Comparison of ENCODE assay signal across 8 cellular contexts in genomic region chr11:67429038-67429668, GRCh38. TPM values are rescaled to one million over a fixed set of nuclear protein-coding genes. Genes with fewer than 3 reads are reported as not detected.
DNase-seq lines count a peak whose midpoint lies in the region; ATAC-seq and TF ChIP-seq lines count a peak whose summit lies in the region.

No MANE protein-coding gene starts in this region.

- H2AFZ ChIP-seq in fibroblast of lung (ENCODE audit: low read length): no peak overlapping the region

- peak overlapping the region; percentile 90 for H3K9ac ChIP-seq in fibroblast of lung (ENCODE audit: insufficient read depth, low read length)

- intact Hi-C loops in psoas muscle (cut with DNase I): loop anchor here (5.0 kb wide), 1 partner anchor 38 kb away; the partner anchor contains the start of gene TMEM134 (in 2 of the 2)

- ATAC-seq in psoas muscle: no peak
- ATAC-seq in HG02870 (IDR thresholded peaks at IDR 0.05; ENCODE audit: unreplicated experiment): no peak
- ATAC-seq in HG03139 (IDR thresholded peaks at IDR 0.05; ENCODE audit: unreplicated experiment): no peak

- no peaks in the 10 kb centered on the region for H3K9me3 ChIP-seq in SJSA1 (replicated peaks)
- no peaks in the 10 kb centered on the region for H3K9me3 ChIP-seq in fibroblast of lung (ENCODE audit: control insufficient read depth, insufficient read depth, low read depth, low read length)
- H3K9me3 ChIP-seq in psoas muscle: no peaks in the 10 kb centered on the region

- peaks cover 10% of the 10 kb centered on the region for H3K79me2 ChIP-seq in fibroblast of lung (ENCODE audit: control insufficient read depth, insufficient read depth, low read length)

- H4K20me1 ChIP-seq in fibroblast of lung (ENCODE audit: control insufficient read depth, extremely low read depth, insufficient read depth, low read length): no peaks in the 10 kb centered on the region

- H3K36me3 ChIP-seq in SJSA1 (peaks cover 55% of the 10 kb centered on the region), fibroblast of lung (ENCODE audit: control insufficient read depth, insufficient read depth, low read length) (peaks cover 17% of the 10 kb centered on the region), psoas muscle (ENCODE audit: insufficient read depth in 1 of 2, low read depth in 1 of 2) (peaks cover 1 to 47% of the 10 kb centered on the region in 2 donors)

- WGBS in psoas muscle, 3 donors: 46 to 49% (median 48%) methylated on average over 12 of the region's 12 CpGs

- peak overlapping the region; percentile 93 for H3K4me2 ChIP-seq in fibroblast of lung (ENCODE audit: extremely low read depth, insufficient read depth, low read length)

- H3K4me3 ChIP-seq in GM08714 (ENCODE audit: low read length): peak overlapping the region; percentile 93
- peak overlapping the region; percentile 81 for H3K4me3 ChIP-seq in SJSA1
- peak overlapping the region; percentile 62 to 93 (median 87) for H3K4me3 ChIP-seq in fibroblast of lung (replicated peaks in 1 of 4; ENCODE audit: control extremely low read depth in 1 of 4, insufficient read depth in 1 of 4, low read depth in 3 of 4, low read length in 4 of 4)
- peak overlapping the region; percentile 96 for H3K4me3 ChIP-seq in psoas muscle

- TF ChIP-seq CTCF in fibroblast of lung (conservative IDR thresholded peaks at IDR 0.05 in 1 of 2, IDR thresholded peaks at IDR 0.05 in 1 of 2; ENCODE audit: low read depth in 1 of 2, low read length in 2 of 2) (no peak), psoas muscle (IDR thresholded peaks at IDR 0.05) (no peak)

- H3K27ac ChIP-seq in SJSA1: no peak overlapping the region; the same call in 1 of the 2 replicates
- H3K27ac ChIP-seq in fibroblast of lung (ENCODE audit: insufficient read depth, low read length): peak overlapping the region; percentile 62
- H3K27ac ChIP-seq in psoas muscle: peak overlapping the region; percentile 92

- no peak for DNase-seq in SJSA1 (ENCODE audit: low read depth in 1 of 2, low spot score in 2 of 2)
- no peak for DNase-seq in fibroblast of lung (ENCODE audit: low read depth in 2 of 2)
- no peak for DNase-seq in psoas muscle
- no peak for DNase-seq in activated CD8-positive, alpha-beta memory T cell treated with anti-CD3 and anti-CD28 coated beads, Interleukin-2, amount 50 U/mL, for 48 hours
- no peak for DNase-seq in kidney tubule cell (ENCODE audit: low spot score)

- H3K27me3 ChIP-seq in SJSA1 (replicated peaks): no peaks in the 10 kb centered on the region
- no peaks in the 10 kb centered on the region for H3K27me3 ChIP-seq in fibroblast of lung (ENCODE audit: control insufficient read depth, insufficient read depth, low read length)
- H3K27me3 ChIP-seq in psoas muscle (ENCODE audit: insufficient read depth in 3 of 3, low read length in 2 of 3): no peaks in the 10 kb centered on the region

- peaks cover 13% of the 10 kb centered on the region for H3K4me1 ChIP-seq in SJSA1 (replicated peaks)
- peaks cover 2% of the 10 kb centered on the region for H3K4me1 ChIP-seq in fibroblast of lung (ENCODE audit: control insufficient read depth, extremely low read depth, insufficient read depth, low read length)
- peaks cover 25% of the 10 kb centered on the region for H3K4me1 ChIP-seq in psoas muscle

RNA-seq across cellular contexts. Expression of gene RPS6KB2, which starts 0.9 kb away (rescaled TPM):
- total RNA-seq in SJSA1 (2014; rRNA removed; shearing (Covaris generic)): 166 and 177 TPM in 2 replicates
- 26.2 and 30.6 TPM in 2 replicates for total RNA-seq in fibroblast of lung
- polyA plus RNA-seq in fibroblast of lung: 29.0 and 34.0 TPM in 2 replicates
- 31.3 and 44.0 TPM in 2 replicates for polyA plus RNA-seq in fibroblast of lung (2012)
- 58.2 and 91.7 TPM in 2 replicates for polyA minus RNA-seq in fibroblast of lung (ENCODE audit: low replicate concordance)
- total RNA-seq in psoas muscle: 10 to 100 TPM; 23.1 to 34.3 (median 26.8) TPM
- polyA plus RNA-seq in psoas muscle: 10 to 100 TPM; 25.6 to 64.6 (median 33.1) TPM

RNA-seq across cellular contexts. Expression of gene PTPRCAP, which starts 8.3 kb away (rescaled TPM):
- total RNA-seq in SJSA1 (2014; rRNA removed; shearing (Covaris generic)): 0.37 TPM in 1 of 2 replicates, not detected in the other
- total RNA-seq in fibroblast of lung (under 0.01 and 0.17 TPM in 2 replicates), psoas muscle (1 to 10 TPM in 3 of 4 donors, under 1 TPM in 1; 0.89 to 1.4 (median 1.0) TPM)
- polyA plus RNA-seq in fibroblast of lung (0.05 TPM in 1 of 2 replicates, not detected in the other), psoas muscle (1 to 10 TPM in 1 of 3 donors, under 1 TPM in 2; 0.25 to 1.3 (median 0.65) TPM)
- 0.15 and 0.36 TPM in 2 replicates for polyA plus RNA-seq in fibroblast of lung (2012)
- 0.39 TPM in 1 of 2 replicates, not detected in the other for polyA minus RNA-seq in fibroblast of lung (ENCODE audit: low replicate concordance)

RNA-seq across cellular contexts. Expression of gene CARNS1, which starts 13.7 kb away (rescaled TPM):
- not detected in 2 replicates for total RNA-seq in SJSA1 (2014; rRNA removed; shearing (Covaris generic))
- total RNA-seq in fibroblast of lung (under 0.01 and 0.17 TPM in 2 replicates), psoas muscle (10 to 100 TPM in 2 of 4 donors, 1 to 10 TPM in 2; 7.0 to 27.5 (median 10.0) TPM)
- polyA plus RNA-seq in fibroblast of lung (0.02 and 0.05 TPM in 2 replicates), psoas muscle (1 to 10 TPM; 2.1 to 5.9 (median 4.2) TPM)
- 0.06 and 0.10 TPM in 2 replicates for polyA plus RNA-seq in fibroblast of lung (2012)
- polyA minus RNA-seq in fibroblast of lung (ENCODE audit: low replicate concordance): not detected in 2 replicates

RNA-seq across cellular contexts. Expression of gene CORO1B, which starts 14.1 kb away (rescaled TPM):
- total RNA-seq in SJSA1 (2014; rRNA removed; shearing (Covaris generic)): 123 and 181 TPM in 2 replicates
- total RNA-seq in fibroblast of lung (88.1 and 112 TPM in 2 replicates), psoas muscle (10 to 100 TPM in 3 of 4 donors, 1 to 10 TPM in 1; 8.7 to 13.1 (median 11.5) TPM)
- polyA plus RNA-seq in fibroblast of lung (56.3 and 65.5 TPM in 2 replicates), psoas muscle (10 to 100 TPM; 10.6 to 18.1 (median 16.7) TPM)
- 81.0 and 122 TPM in 2 replicates for polyA plus RNA-seq in fibroblast of lung (2012)
- 87.5 and 101 TPM in 2 replicates for polyA minus RNA-seq in fibroblast of lung (ENCODE audit: low replicate concordance)

RNA-seq across cellular contexts. Expression of gene GPR152, which starts 23.4 kb away (rescaled TPM):
- not detected in 2 replicates for total RNA-seq in SJSA1 (2014; rRNA removed; shearing (Covaris generic))
- total RNA-seq in fibroblast of lung: not detected in 2 replicates
- polyA plus RNA-seq in fibroblast of lung: not detected in 2 replicates
- polyA plus RNA-seq in fibroblast of lung (2012): not detected in 2 replicates
- not detected in 2 replicates for polyA minus RNA-seq in fibroblast of lung (ENCODE audit: low replicate concordance)
- under 1 TPM in 1 of 4 donors, not detected in 3; 0.19 TPM for total RNA-seq in psoas muscle
- not detected for polyA plus RNA-seq in psoas muscle
